ENCODE assay signal across 2 cellular contexts in the genomic region with DNA sequence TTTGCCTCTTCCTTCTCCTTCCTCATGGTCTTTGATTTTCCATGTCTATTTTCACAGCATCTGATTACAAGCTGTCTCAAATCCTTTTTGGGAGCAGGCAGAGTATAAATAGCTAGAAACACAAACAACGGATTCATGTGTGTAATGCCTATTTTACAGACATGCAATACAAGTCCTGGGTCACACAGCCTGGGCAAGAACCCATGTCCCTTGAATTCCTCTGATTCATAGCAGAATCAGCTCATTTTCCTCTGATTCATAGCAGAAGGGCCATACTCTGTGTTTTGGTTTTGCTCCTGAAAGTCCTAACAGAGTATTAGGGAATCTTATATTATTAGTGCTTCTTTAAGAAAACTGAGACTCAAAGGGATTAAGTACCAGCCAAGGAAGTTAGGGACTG.
TF ChIP-seq lines count a peak whose summit lies in the region.

No MANE protein-coding gene starts in this region.

TF ChIP-seq in HepG2, 621 proteins besides CTCF, POLR2A, EP300 and RAD21:
- TF ChIP-seq, protein P1, sequence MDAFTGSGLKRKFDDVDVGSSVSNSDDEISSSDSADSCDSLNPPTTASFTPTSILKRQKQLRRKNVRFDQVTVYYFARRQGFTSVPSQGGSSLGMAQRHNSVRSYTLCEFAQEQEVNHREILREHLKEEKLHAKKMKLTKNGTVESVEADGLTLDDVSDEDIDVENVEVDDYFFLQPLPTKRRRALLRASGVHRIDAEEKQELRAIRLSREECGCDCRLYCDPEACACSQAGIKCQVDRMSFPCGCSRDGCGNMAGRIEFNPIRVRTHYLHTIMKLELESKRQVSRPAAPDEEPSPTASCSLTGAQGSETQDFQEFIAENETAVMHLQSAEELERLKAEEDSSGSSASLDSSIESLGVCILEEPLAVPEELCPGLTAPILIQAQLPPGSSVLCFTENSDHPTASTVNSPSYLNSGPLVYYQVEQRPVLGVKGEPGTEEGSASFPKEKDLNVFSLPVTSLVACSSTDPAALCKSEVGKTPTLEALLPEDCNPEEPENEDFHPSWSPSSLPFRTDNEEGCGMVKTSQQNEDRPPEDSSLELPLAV (CRISPR knock-in tag; conservative IDR thresholded peaks at IDR 0.05; ENCODE audit: low read depth): no peak
- TF ChIP-seq, protein P2, sequence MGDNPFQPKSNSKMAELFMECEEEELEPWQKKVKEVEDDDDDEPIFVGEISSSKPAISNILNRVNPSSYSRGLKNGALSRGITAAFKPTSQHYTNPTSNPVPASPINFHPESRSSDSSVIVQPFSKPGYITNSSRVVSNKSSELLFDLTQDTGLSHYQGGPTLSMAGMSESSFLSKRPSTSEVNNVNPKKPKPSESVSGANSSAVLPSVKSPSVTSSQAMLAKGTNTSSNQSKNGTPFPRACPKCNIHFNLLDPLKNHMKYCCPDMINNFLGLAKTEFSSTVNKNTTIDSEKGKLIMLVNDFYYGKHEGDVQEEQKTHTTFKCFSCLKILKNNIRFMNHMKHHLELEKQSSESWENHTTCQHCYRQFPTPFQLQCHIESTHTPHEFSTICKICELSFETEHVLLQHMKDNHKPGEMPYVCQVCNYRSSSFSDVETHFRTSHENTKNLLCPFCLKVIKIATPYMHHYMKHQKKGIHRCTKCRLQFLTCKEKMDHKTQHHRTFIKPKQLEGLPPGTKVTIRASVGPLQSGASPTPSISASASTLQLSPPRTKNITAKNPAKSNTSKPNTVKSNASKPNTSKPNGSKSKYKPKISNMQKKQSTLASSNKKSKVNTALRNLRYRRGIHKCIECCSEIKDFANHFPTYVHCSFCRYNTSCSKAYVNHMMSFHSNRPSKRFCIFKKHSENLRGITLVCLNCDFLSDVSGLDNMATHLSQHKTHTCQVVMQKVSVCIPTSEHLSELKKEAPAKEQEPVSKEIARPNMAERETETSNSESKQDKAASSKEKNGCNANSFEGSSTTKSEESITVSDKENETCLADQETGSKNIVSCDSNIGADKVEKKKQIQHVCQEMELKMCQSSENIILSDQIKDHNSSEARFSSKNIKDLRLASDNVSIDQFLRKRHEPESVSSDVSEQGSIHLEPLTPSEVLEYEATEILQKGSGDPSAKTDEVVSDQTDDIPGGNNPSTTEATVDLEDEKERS (CRISPR knock-in tag; IDR thresholded peaks at IDR 0.05): no peak
- TF ChIP-seq ARID2 (CRISPR knock-in tag; IDR thresholded peaks at IDR 0.05; ENCODE audit: borderline replicate concordance): no peak
- no peak for TF ChIP-seq ZKSCAN1 (IDR thresholded peaks at IDR 0.05; ENCODE audit: low read length)
- no peak for TF ChIP-seq ZNF660 (CRISPR knock-in tag; IDR thresholded peaks at IDR 0.05; ENCODE audit: borderline replicate concordance, low read depth)
- TF ChIP-seq, protein P3, sequence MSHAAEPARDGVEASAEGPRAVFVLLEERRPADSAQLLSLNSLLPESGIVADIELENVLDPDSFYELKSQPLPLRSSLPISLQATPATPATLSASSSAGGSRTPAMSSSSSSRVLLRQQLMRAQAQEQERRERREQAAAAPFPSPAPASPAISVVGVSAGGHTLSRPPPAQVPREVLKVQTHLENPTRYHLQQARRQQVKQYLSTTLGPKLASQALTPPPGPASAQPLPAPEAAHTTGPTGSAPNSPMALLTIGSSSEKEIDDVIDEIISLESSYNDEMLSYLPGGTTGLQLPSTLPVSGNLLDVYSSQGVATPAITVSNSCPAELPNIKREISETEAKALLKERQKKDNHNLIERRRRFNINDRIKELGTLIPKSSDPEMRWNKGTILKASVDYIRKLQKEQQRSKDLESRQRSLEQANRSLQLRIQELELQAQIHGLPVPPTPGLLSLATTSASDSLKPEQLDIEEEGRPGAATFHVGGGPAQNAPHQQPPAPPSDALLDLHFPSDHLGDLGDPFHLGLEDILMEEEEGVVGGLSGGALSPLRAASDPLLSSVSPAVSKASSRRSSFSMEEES (CRISPR knock-in tag; IDR thresholded peaks at IDR 0.05): no peak

TF ChIP-seq in HEK293T, 16 proteins besides CTCF, POLR2A, EP300 and RAD21:
- TF ChIP-seq, protein P4, sequence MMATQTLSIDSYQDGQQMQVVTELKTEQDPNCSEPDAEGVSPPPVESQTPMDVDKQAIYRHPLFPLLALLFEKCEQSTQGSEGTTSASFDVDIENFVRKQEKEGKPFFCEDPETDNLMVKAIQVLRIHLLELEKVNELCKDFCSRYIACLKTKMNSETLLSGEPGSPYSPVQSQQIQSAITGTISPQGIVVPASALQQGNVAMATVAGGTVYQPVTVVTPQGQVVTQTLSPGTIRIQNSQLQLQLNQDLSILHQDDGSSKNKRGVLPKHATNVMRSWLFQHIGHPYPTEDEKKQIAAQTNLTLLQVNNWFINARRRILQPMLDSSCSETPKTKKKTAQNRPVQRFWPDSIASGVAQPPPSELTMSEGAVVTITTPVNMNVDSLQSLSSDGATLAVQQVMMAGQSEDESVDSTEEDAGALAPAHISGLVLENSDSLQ (IDR thresholded peaks at IDR 0.05): no peak
- TF ChIP-seq FOXK2 (IDR thresholded peaks at IDR 0.05): no peak
- TF ChIP-seq ZNF384 (IDR thresholded peaks at IDR 0.05): no peak
- TF ChIP-seq TARDBP (IDR thresholded peaks at IDR 0.05): no peak
